ENCODE assay signal across 9 cellular contexts in the genomic region with DNA sequence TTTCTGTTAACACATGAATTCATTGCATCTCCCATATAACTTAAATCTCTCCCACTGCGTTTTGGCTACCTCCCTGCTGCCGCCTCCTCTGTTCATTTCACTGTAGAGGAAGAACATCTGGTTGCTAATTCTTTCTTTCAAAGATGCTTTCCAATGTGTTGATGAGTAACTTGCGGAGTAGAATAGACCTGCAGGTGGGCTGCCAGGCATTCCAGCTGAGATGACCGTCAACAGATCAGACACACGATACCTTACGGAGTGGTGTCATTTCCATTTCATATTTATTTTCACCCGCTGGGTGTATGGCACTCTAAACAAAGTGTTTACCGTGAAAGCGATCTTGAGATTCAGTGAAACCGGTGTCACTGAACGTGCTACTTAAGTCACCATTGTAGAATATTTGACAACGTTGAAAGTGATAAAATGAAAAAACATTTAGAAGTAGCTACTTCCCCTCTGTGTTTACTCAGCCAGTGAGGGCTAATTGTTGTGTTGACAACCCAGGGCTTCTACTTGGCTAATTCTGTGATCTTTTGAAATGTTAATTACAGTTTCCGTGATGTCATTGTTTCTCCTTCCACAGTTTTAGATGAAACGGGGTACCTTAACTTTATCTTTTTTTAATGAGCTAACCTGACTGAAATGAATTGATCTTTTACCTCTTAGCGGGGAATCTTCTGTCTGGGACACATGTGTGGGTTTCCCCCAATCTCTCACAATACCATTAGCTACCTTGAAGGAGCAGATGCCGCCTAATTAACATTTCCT.
DNase-seq lines count a peak whose midpoint lies in the region; ATAC-seq and TF ChIP-seq lines count a peak whose summit lies in the region.
"Had no signal": no experiment of that assay in that cellular context is flagged by ENCODE, and none has a peak within 500 bp of the region (broad histone marks: within the 10 kb centered on the region; RNA-seq: fewer than 3 reads in every experiment).

No MANE protein-coding gene starts in this region.

- BruUV-seq in Caco-2 (replicated peaks; lab: Mats Ljungman, UMichigan), result no TSS peak

- H2AFZ ChIP-seq in GM23338, result no peak overlapping the region

- H3K27ac ChIP-seq in GM23338 (ENCODE audit: low read depth) (peak overlapping the region; percentile 78), right lobe of liver (peak overlapping the region in 2 of 3 donors; percentile 10 to 12), aorta (ENCODE audit: low read depth in 1 of 2, low read length in 2 of 2) (no peak overlapping the region)

- POLR2A ChIA-PET in Caco-2 (lab: Charles Lee) (no interaction called here), T-cell (lab: Charles Lee) (no interaction called here)

- H3K36me3 Mint-ChIP-seq in Caco-2 (ENCODE audit: insufficient read depth, unreplicated experiment), result no peaks in the 10 kb centered on the region
- peaks cover 3% of the 10 kb centered on the region; the same call in 1 of the 3 replicates for H3K36me3 Mint-ChIP-seq in GM23338 (ENCODE audit: low read depth)
- no peaks in the 10 kb centered on the region for H3K36me3 Mint-ChIP-seq in T-cell

- no peaks in the 10 kb centered on the region for H3K27me3 Mint-ChIP-seq in Caco-2 (ENCODE audit: insufficient read depth, unreplicated experiment)
- peaks cover 36% of the 10 kb centered on the region for H3K27me3 Mint-ChIP-seq in GM23338 (ENCODE audit: insufficient read depth, low read depth, poor library complexity)
- peaks cover 0 to 7% of the 10 kb centered on the region in 2 donors for H3K27me3 Mint-ChIP-seq in T-cell

- H3K4me1 Mint-ChIP-seq in Caco-2 (ENCODE audit: low read depth, unreplicated experiment), result peaks cover 6% of the 10 kb centered on the region
- H3K4me1 Mint-ChIP-seq in GM23338, result peaks cover 34% of the 10 kb centered on the region
- peaks cover 0 to 12% (median 7%) of the 10 kb centered on the region in 3 donors for H3K4me1 Mint-ChIP-seq in T-cell

- no peaks in the 10 kb centered on the region for H4K20me1 ChIP-seq in GM23338 (replicated peaks; ENCODE audit: insufficient read depth)

- no peaks in the 10 kb centered on the region for H3K79me2 ChIP-seq in GM23338 (replicated peaks; ENCODE audit: insufficient read depth)

- DNase-seq in Caco-2, result no peak
- DNase-seq in GM23338 (ENCODE audit: low spot score), result peak; percentile 96
- no peak for DNase-seq in T-cell
- no peak for DNase-seq in right lobe of liver
- no peak for DNase-seq in aorta
- no peak for DNase-seq in LoVo (ENCODE audit: low spot score)
- DNase-seq: activated CD4-positive, alpha-beta T cell treated with anti-CD3 and anti-CD28 coated beads for 1 hour had no signal

- TF ChIP-seq CTCF in Caco-2 (IDR thresholded peaks at IDR 0.05; ENCODE audit: insufficient read depth in 1 of 2, low read depth in 1 of 2, low read length in 1 of 2, severe bottlenecking in 1 of 2, unreplicated experiment in 1 of 2) (no peak), GM23338 (conservative IDR thresholded peaks at IDR 0.05; ENCODE audit: low read depth in 2 of 2) (no peak), right lobe of liver (IDR thresholded peaks at IDR 0.05) (no peak)

- H3K4me3 Mint-ChIP-seq in Caco-2 (ENCODE audit: unreplicated experiment) (peak overlapping the region; percentile 57), GM23338 (peak overlapping the region; percentile 53), T-cell (peak overlapping the region; percentile 50 to 66 (median 52))

- H3K9me3 Mint-ChIP-seq in Caco-2 (ENCODE audit: unreplicated experiment), result no peaks in the 10 kb centered on the region
- H3K9me3 Mint-ChIP-seq in GM23338, result peaks cover 3% of the 10 kb centered on the region; the same call in 1 of the 3 replicates
- H3K9me3 Mint-ChIP-seq in T-cell, result peaks cover 0 to 3% (median 0%) of the 10 kb centered on the region in 3 donors

- no peak for TF ChIP-seq POLR2A in right lobe of liver (IDR thresholded peaks at IDR 0.05)

- no peaks in the 10 kb centered on the region for H3K27me3 ChIP-seq in Caco-2 (replicated peaks; ENCODE audit: control insufficient read depth, insufficient read depth, low read length)
- H3K27me3 ChIP-seq in GM23338 (ENCODE audit: insufficient read depth), result peaks cover 34% of the 10 kb centered on the region
- H3K27me3 ChIP-seq in right lobe of liver, result no peaks in the 10 kb centered on the region
- H3K27me3 ChIP-seq in aorta (ENCODE audit: control insufficient read depth in 1 of 2, insufficient read depth in 2 of 2, low read length in 1 of 2), result no peaks in the 10 kb centered on the region

- no peak overlapping the region for H3K27ac Mint-ChIP-seq in Caco-2 (ENCODE audit: unreplicated experiment)
- peak overlapping the region; percentile 97 for H3K27ac Mint-ChIP-seq in GM23338
- no peak overlapping the region for H3K27ac Mint-ChIP-seq in T-cell

- H3K4me1 ChIP-seq in Caco-2 (0 out of 2 replicates have a peak, but pooled peaks cover 9% of the 10 kb centered on the region), GM23338 (ENCODE audit: insufficient read depth) (peaks cover 18% of the 10 kb centered on the region), right lobe of liver (no peaks in the 10 kb centered on the region), aorta (ENCODE audit: control insufficient read depth in 1 of 2, insufficient read depth in 2 of 2, low read length in 2 of 2) (peaks cover 0 to 1% of the 10 kb centered on the region in 2 donors)

- CTCF ChIA-PET in Caco-2 (lab: Charles Lee) (no interaction called here), T-cell (lab: Charles Lee) (no interaction called here)

- H3F3A ChIP-seq in GM23338 (replicated peaks; ENCODE audit: low read depth), result peaks cover 9% of the 10 kb centered on the region; the same call in 1 of the 2 replicates

- H3K4me3 ChIP-seq in Caco-2 (ENCODE audit: low read depth, low read length), result no peak overlapping the region
- peak overlapping the region; percentile 25 for H3K4me3 ChIP-seq in GM23338
- peak overlapping the region in 2 of 3 donors; percentile 4 to 21 for H3K4me3 ChIP-seq in right lobe of liver
- no peak overlapping the region for H3K4me3 ChIP-seq in aorta (ENCODE audit: low read length in 2 of 2)

- 21% methylated on average over 16 of the region's 16 CpGs for WGBS in right lobe of liver (ENCODE audit: insufficient coverage, low coverage, low lambda C conversion rate, missing lambda C conversion rate)
- 77 to 87% methylated on average over 16 of the region's 16 CpGs for WGBS in aorta, 2 donors

- intact Hi-C loops in Caco-2 (cut with micrococcal nuclease; ENCODE audit: unreplicated experiment), result no loop called here
- intact Hi-C loops in right lobe of liver (cut with DNase I), result no loop called here
- intact Hi-C loops in aorta (cut with DNase I), result no loop called here

- ATAC-seq in GM23338 (peak; percentile 87), T-cell (replicated peaks in 1 of 4) (no peak), right lobe of liver (peak in 1 of 4 donors; percentile 27), aorta (ENCODE audit: low FRiP score) (no peak), SK-N-SH treated with all-trans-retinoic acid at 6 μM for 48 hours (no peak), HG03025 (IDR thresholded peaks at IDR 0.05; ENCODE audit: low FRiP score, unreplicated experiment) (no peak)

- no peaks in the 10 kb centered on the region for H3K36me3 ChIP-seq in Caco-2 (ENCODE audit: control insufficient read depth, insufficient read depth, low read length)
- H3K36me3 ChIP-seq in GM23338 (ENCODE audit: insufficient read depth), result no peaks in the 10 kb centered on the region
- no peaks in the 10 kb centered on the region for H3K36me3 ChIP-seq in right lobe of liver
- no peaks in the 10 kb centered on the region for H3K36me3 ChIP-seq in aorta (ENCODE audit: control insufficient read depth in 1 of 2, insufficient read depth in 2 of 2, low read length in 1 of 2)

- peak overlapping the region; percentile 27 for H3K4me2 ChIP-seq in GM23338

- H3K9me3 ChIP-seq in Caco-2 (no peaks in the 10 kb centered on the region), right lobe of liver (no peaks in the 10 kb centered on the region), aorta (ENCODE audit: control insufficient read depth, low read length) (no peaks in the 10 kb centered on the region)

- no peaks in the 10 kb centered on the region for H3K9me2 ChIP-seq in GM23338 (ENCODE audit: insufficient read depth)

TF ChIP-seq in SK-N-SH treated with all-trans-retinoic acid at 6 μM for 48 hours, 23 proteins besides CTCF, POLR2A, EP300 and RAD21 (continues in another document):
- TF ChIP-seq ZC3H10 (CRISPR knock-in tag; IDR thresholded peaks at IDR 0.05) (no peak), ZNF565 (CRISPR knock-in tag; conservative IDR thresholded peaks at IDR 0.05; ENCODE audit: low read depth) (no peak), TCF4 (CRISPR knock-in tag; IDR thresholded peaks at IDR 0.05; ENCODE audit: borderline replicate concordance) (no peak), TOX (CRISPR knock-in tag; IDR thresholded peaks at IDR 0.05; ENCODE audit: borderline replicate concordance) (no peak), SNAI2 (CRISPR knock-in tag; IDR thresholded peaks at IDR 0.05) (no peak), ZNF70 (CRISPR knock-in tag; IDR thresholded peaks at IDR 0.05) (no peak), GLIS3 (CRISPR knock-in tag; IDR thresholded peaks at IDR 0.05) (no peak)
- TF ChIP-seq, protein P1, sequence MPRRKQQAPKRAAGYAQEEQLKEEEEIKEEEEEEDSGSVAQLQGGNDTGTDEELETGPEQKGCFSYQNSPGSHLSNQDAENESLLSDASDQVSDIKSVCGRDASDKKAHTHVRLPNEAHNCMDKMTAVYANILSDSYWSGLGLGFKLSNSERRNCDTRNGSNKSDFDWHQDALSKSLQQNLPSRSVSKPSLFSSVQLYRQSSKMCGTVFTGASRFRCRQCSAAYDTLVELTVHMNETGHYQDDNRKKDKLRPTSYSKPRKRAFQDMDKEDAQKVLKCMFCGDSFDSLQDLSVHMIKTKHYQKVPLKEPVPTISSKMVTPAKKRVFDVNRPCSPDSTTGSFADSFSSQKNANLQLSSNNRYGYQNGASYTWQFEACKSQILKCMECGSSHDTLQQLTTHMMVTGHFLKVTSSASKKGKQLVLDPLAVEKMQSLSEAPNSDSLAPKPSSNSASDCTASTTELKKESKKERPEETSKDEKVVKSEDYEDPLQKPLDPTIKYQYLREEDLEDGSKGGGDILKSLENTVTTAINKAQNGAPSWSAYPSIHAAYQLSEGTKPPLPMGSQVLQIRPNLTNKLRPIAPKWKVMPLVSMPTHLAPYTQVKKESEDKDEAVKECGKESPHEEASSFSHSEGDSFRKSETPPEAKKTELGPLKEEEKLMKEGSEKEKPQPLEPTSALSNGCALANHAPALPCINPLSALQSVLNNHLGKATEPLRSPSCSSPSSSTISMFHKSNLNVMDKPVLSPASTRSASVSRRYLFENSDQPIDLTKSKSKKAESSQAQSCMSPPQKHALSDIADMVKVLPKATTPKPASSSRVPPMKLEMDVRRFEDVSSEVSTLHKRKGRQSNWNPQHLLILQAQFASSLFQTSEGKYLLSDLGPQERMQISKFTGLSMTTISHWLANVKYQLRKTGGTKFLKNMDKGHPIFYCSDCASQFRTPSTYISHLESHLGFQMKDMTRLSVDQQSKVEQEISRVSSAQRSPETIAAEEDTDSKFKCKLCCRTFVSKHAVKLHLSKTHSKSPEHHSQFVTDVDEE (CRISPR knock-in tag; IDR thresholded peaks at IDR 0.05), result no peak

Comparison
In these comparisons a context has a peak if more than half of its experiments do, and no peak if none do; other contexts are left out.
1. H3K4me3 ChIP-seq: peak in GM23338 (single experiment) and right lobe of liver (2 of 3); none in Caco-2 (single experiment) and aorta (0 of 2).
2. H3K27ac ChIP-seq: peak in GM23338 (single experiment) and right lobe of liver (2 of 3); none in aorta (0 of 2).
3. Peak in every context shown above with its lines, with median percentiles within 50 percentile points of each other: H3K4me3 Mint-ChIP-seq.